1 cellular context compared by ENCODE assay signal in the genomic region with DNA sequence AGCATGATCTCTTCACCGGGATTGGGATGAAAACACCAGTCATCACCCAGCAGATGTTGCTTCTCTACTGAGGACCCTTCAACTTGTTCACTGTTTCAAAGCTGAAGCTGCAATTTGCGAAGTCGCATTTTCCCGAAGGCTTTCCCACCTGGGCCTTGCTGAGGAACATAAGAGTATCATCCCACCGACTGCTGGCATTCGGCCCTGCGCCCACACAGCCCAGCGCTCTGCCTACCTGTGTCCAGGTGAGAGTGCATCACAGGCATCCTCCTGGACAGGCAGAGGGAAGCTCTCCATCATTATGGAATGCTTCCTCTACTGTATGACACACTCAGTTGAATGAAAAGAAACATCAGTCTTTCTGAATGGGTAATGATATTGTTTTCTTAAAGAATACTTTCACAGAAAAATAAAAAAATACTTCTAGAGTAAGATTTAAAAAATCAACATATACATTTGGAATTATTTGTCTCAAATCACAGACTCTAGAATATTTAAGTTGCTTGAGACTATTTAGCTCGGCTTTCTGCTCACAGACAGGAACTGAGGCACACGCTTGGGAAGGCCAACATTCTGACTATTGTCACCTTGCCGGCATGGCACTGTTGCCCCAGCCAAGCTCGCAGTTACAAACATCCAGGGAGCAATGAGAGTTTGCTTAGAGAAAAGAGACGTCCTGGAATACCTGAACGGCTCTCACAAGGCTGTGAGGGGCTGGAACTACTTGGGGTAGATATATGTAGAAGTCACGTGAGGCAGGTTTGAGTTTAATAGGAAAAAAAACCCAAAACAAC.
TF ChIP-seq lines count a peak whose summit lies in the region.

No MANE protein-coding gene starts in this region.

TF ChIP-seq in IMR-90, 13 proteins besides CTCF, POLR2A, EP300 and RAD21 (continued from another document):
- TF ChIP-seq, protein P1, sequence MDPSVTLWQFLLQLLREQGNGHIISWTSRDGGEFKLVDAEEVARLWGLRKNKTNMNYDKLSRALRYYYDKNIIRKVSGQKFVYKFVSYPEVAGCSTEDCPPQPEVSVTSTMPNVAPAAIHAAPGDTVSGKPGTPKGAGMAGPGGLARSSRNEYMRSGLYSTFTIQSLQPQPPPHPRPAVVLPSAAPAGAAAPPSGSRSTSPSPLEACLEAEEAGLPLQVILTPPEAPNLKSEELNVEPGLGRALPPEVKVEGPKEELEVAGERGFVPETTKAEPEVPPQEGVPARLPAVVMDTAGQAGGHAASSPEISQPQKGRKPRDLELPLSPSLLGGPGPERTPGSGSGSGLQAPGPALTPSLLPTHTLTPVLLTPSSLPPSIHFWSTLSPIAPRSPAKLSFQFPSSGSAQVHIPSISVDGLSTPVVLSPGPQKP (IDR thresholded peaks at IDR 0.05; ENCODE audit: borderline replicate concordance, low read depth, low read length), result no peak
- TF ChIP-seq CHD1 (IDR thresholded peaks at IDR 0.05; ENCODE audit: low read depth, low read length), result no peak
- TF ChIP-seq MXI1 (IDR thresholded peaks at IDR 0.05; ENCODE audit: borderline replicate concordance, low read depth, low read length), result no peak
